In genomic region chr22:44739024-44739423, GRCh38 we compare ENCODE assay signal across 35 cellular contexts. TPM values are rescaled to one million over a fixed set of nuclear protein-coding genes. Genes with fewer than 3 reads are reported as not detected.
"Had no signal": no experiment of that assay in that cellular context is flagged by ENCODE, and none has a peak within 500 bp of the region (broad histone marks: within the 10 kb centered on the region; RNA-seq: fewer than 3 reads in every experiment).

No MANE protein-coding gene starts in this region.

- H3K4me1 Mint-ChIP-seq: activated naive CD8-positive, alpha-beta T cell treated with anti-CD3 and anti-CD28 coated beads for 36 hours; stimulated activated naive B cell treated with anti-CD40 and anti-IgM and Interleukin-4, amounts not matched to agents 10 μg/mL and 1 μg/mL and 100 μg/mL, for 72 hours had no signal

- H3K9me3 ChIP-seq: adrenal gland, colonic mucosa, gastrocnemius medialis, neutrophil, ovary, stomach, thyroid gland, upper lobe of right lung had no signal

- H3K4me3 ChIP-seq: adrenal gland, cardiac muscle cell, colonic mucosa, gastrocnemius medialis, ovary, smooth muscle cell, stomach, thyroid gland, upper lobe of right lung had no signal

- H3K27ac Mint-ChIP-seq: activated CD4-positive, alpha-beta memory T cell treated with anti-CD3 and anti-CD28 coated beads for 36 hours; activated CD4-positive, alpha-beta T cell treated with anti-CD3 and anti-CD28 coated beads, Interleukin-2, amount 10 ng/mL, durations not matched to agents 24 days and 14 days; activated naive CD4-positive, alpha-beta T cell treated with anti-CD3 and anti-CD28 coated beads for 36 hours; activated naive CD8-positive, alpha-beta T cell treated with anti-CD3 and anti-CD28 coated beads for 36 hours; activated T-helper 1 cell treated with anti-CD3 and anti-CD28 coated beads, Interleukin-12 subunit alpha, Interleukin-12 subunit beta, Interleukin-2, Interleukin-4 antibody, amounts not matched to agents 30 ng/mL and 10 ng/mL and 1 ng/mL, durations not matched to agents 14 hours and 24 hours and 36 hours; brain; stimulated activated naive B cell treated with anti-CD40 and anti-IgM and Interleukin-4, amounts not matched to agents 10 μg/mL and 1 μg/mL and 100 μg/mL, for 72 hours had no signal

- H3K27me3 Mint-ChIP-seq: activated CD4-positive, alpha-beta memory T cell treated with anti-CD3 and anti-CD28 coated beads for 36 hours; activated CD4-positive, alpha-beta T cell treated with anti-CD3 and anti-CD28 coated beads, Interleukin-2, amount 10 ng/mL, durations not matched to agents 24 days and 14 days; activated naive CD8-positive, alpha-beta T cell treated with anti-CD3 and anti-CD28 coated beads for 36 hours; progenitor cell of endocrine pancreas had no signal

- H3K9me3 Mint-ChIP-seq: activated CD4-positive, alpha-beta memory T cell treated with anti-CD3 and anti-CD28 coated beads for 36 hours; activated CD4-positive, alpha-beta T cell treated with anti-CD3 and anti-CD28 coated beads, Interleukin-2, amount 10 ng/mL, durations not matched to agents 24 days and 14 days; activated naive CD4-positive, alpha-beta T cell treated with anti-CD3 and anti-CD28 coated beads for 36 hours; activated naive CD8-positive, alpha-beta T cell treated with anti-CD3 and anti-CD28 coated beads for 36 hours; activated T-helper 1 cell treated with anti-CD3 and anti-CD28 coated beads, Interleukin-12 subunit alpha, Interleukin-12 subunit beta, Interleukin-2, Interleukin-4 antibody, amounts not matched to agents 30 ng/mL and 10 ng/mL and 1 ng/mL, durations not matched to agents 14 hours and 24 hours and 36 hours; nephron had no signal

- H3K4me2 ChIP-seq: smooth muscle cell had no signal

- H3K4me3 Mint-ChIP-seq: activated CD4-positive, alpha-beta memory T cell treated with anti-CD3 and anti-CD28 coated beads for 36 hours; activated CD4-positive, alpha-beta T cell treated with anti-CD3 and anti-CD28 coated beads, Interleukin-2, amount 10 ng/mL, durations not matched to agents 24 days and 14 days; activated naive CD4-positive, alpha-beta T cell treated with anti-CD3 and anti-CD28 coated beads for 36 hours; activated naive CD8-positive, alpha-beta T cell treated with anti-CD3 and anti-CD28 coated beads for 36 hours; activated T-helper 1 cell treated with anti-CD3 and anti-CD28 coated beads, Interleukin-12 subunit alpha, Interleukin-12 subunit beta, Interleukin-2, Interleukin-4 antibody, amounts not matched to agents 30 ng/mL and 10 ng/mL and 1 ng/mL, durations not matched to agents 14 hours and 24 hours and 36 hours; brain; nephron; stimulated activated naive B cell treated with anti-CD40 and anti-IgM and Interleukin-4, amounts not matched to agents 10 μg/mL and 1 μg/mL and 100 μg/mL, for 72 hours had no signal

- H3K4me1 ChIP-seq: adrenal gland, gastrocnemius medialis, thyroid gland had no signal

- DNase-seq: activated CD4-positive, alpha-beta memory T cell treated with anti-CD3 and anti-CD28 coated beads for 36 hours; activated CD4-positive, alpha-beta T cell treated with anti-CD3 and anti-CD28 coated beads, Interleukin-2, amount 10 ng/mL, durations not matched to agents 24 days and 14 days; activated CD4-positive, CD25-positive, alpha-beta regulatory T cell treated with anti-CD3 and anti-CD28 coated beads, Interleukin-2, amount 50 U/mL, for 72 hours; activated CD8-positive, alpha-beta memory T cell treated with anti-CD3 and anti-CD28 coated beads, Interleukin-2, amount 50 U/mL, for 4 hours; activated effector memory CD4-positive, alpha-beta T cell treated with anti-CD3 and anti-CD28 coated beads, Interleukin-2, amount 50 U/mL, for 16 hours; activated naive CD4-positive, alpha-beta T cell treated with anti-CD3 and anti-CD28 coated beads for 36 hours; activated naive CD8-positive, alpha-beta T cell treated with anti-CD3 and anti-CD28 coated beads for 36 hours; activated T-cell treated with anti-CD3 and anti-CD28 coated beads, Interleukin-2, amount 50 U/mL, for 1 hour; adrenal gland; aorta; cerebellar nuclear complex; effector memory CD4-positive, alpha-beta T cell; gastrocnemius medialis; glutamatergic neuron; left cardiac atrium; stimulated activated CD4-positive, alpha-beta T cell treated with anti-CD3 and anti-CD28 coated beads, Interleukin-1b, Interleukin-23, amount 100 ng/mL, for 48 hours; stimulated activated CD4-positive, alpha-beta T cell treated with anti-CD3 and anti-CD28 coated beads, Interleukin-4, amount 100 ng/mL, for 4 hours; stimulated activated CD8-positive, alpha-beta memory T cell treated with anti-CD3 and anti-CD28 coated beads, Interleukin-4, amount 100 ng/mL, for 48 hours; stimulated activated naive B cell treated with anti-CD40 and anti-IgM and Interleukin-4, amounts not matched to agents 10 μg/mL and 1 μg/mL and 100 μg/mL, for 72 hours; T-helper 2 cell; thyroid gland; upper lobe of right lung had no signal

- H3K27me3 ChIP-seq: cardiac muscle cell, colonic mucosa, ovary, thyroid gland, upper lobe of right lung had no signal

- H3K27ac ChIP-seq: adrenal gland, cardiac muscle cell, colonic mucosa, gastrocnemius medialis, neutrophil, ovary, thyroid gland, upper lobe of right lung had no signal

- H3K36me3 ChIP-seq: adrenal gland, cardiac muscle cell, colonic mucosa, gastrocnemius medialis, neutrophil, ovary, stomach, thyroid gland, upper lobe of right lung had no signal

- H3K36me3 Mint-ChIP-seq: activated CD4-positive, alpha-beta memory T cell treated with anti-CD3 and anti-CD28 coated beads for 36 hours; activated naive CD8-positive, alpha-beta T cell treated with anti-CD3 and anti-CD28 coated beads for 36 hours; brain; stimulated activated naive B cell treated with anti-CD40 and anti-IgM and Interleukin-4, amounts not matched to agents 10 μg/mL and 1 μg/mL and 100 μg/mL, for 72 hours had no signal

- ATAC-seq: gastrocnemius medialis; left ventricle myocardium superior; stimulated activated naive B cell treated with anti-CD40 and anti-IgM and Interleukin-4, amounts not matched to agents 10 μg/mL and 1 μg/mL and 100 μg/mL, for 72 hours had no signal

RNA-seq across cellular contexts. Expression of gene ARHGAP8, which starts 13.4 kb away (rescaled TPM):
- total RNA-seq: dermis microvascular lymphatic vessel endothelial cell, gastrocnemius medialis, left ventricle myocardium superior, lung microvascular endothelial cell had no signal
- polyA plus RNA-seq: aorta had no signal
